Comparison of ENCODE assay signal across 12 cellular contexts in genomic region chr17:15398736-15399331, GRCh38. TPM values are rescaled to one million over a fixed set of nuclear protein-coding genes. Genes with fewer than 3 reads are reported as not detected.
DNase-seq lines count a peak whose midpoint lies in the region; ATAC-seq and TF ChIP-seq lines count a peak whose summit lies in the region.
"Had no signal": no experiment of that assay in that cellular context is flagged by ENCODE, and none has a peak within 500 bp of the region (broad histone marks: within the 10 kb centered on the region; RNA-seq: fewer than 3 reads in every experiment).

No MANE protein-coding gene starts in this region.

- intact Hi-C loops in body of pancreas (cut with DNase I), result no loop called here

- no peaks in the 10 kb centered on the region for H3K36me3 ChIP-seq in body of pancreas (replicated peaks in 1 of 2; ENCODE audit: insufficient read depth in 1 of 2, low read depth in 2 of 2)
- no peaks in the 10 kb centered on the region for H3K36me3 ChIP-seq in right atrium auricular region

- H3K27me3 ChIP-seq in body of pancreas, result no peaks in the 10 kb centered on the region
- H3K27me3 ChIP-seq in right atrium auricular region, result no peaks in the 10 kb centered on the region

- no peak for TF ChIP-seq POLR2A in body of pancreas (IDR thresholded peaks at IDR 0.05)

- 55 to 60% methylated on average over 4 to 5 of the region's 5 CpGs for WGBS in body of pancreas, 2 donors

- no peak overlapping the region for H3K4me3 ChIP-seq in body of pancreas
- no peak overlapping the region for H3K4me3 ChIP-seq in right atrium auricular region
- H3K4me3 ChIP-seq in skin epidermis, result no peak overlapping the region

- peak; percentile 77 for DNase-seq in HT1080 (ENCODE audit: low read depth)
- DNase-seq in body of pancreas, result peak in 1 of 4 donors; percentile 20
- DNase-seq in right atrium auricular region (ENCODE audit: low spot score), result no peak
- DNase-seq in central memory CD4-positive, alpha-beta T cell, result no peak
- DNase-seq: activated T-cell treated with anti-CD3 and anti-CD28 coated beads, Interleukin-2, amount 50 U/mL, for 4 hours; effector memory CD8-positive, alpha-beta T cell; NCI-H2081; T-helper 1 cell had no signal

- H3K9me3 ChIP-seq in body of pancreas (no peaks in the 10 kb centered on the region), right atrium auricular region (no peaks in the 10 kb centered on the region)

- peak overlapping the region in 1 of 4 donors; percentile 6 for H3K27ac ChIP-seq in body of pancreas
- peak overlapping the region; percentile 47 to 72 for H3K27ac ChIP-seq in right atrium auricular region
- peak overlapping the region in 13 of 21 experiments; percentile 10 to 63 (median 39) for H3K27ac ChIP-seq in skin epidermis

- ATAC-seq in body of pancreas (peak; percentile 21), HG02981 (IDR thresholded peaks at IDR 0.05; ENCODE audit: unreplicated experiment) (no peak), HG02973 (IDR thresholded peaks at IDR 0.05; ENCODE audit: unreplicated experiment) (no peak), HG02852 (IDR thresholded peaks at IDR 0.05; ENCODE audit: unreplicated experiment) (no peak)
- ATAC-seq: activated T-cell treated with anti-CD3 and anti-CD28 coated beads, Interleukin-2, amount 50 U/mL, for 4 hours; effector memory CD8-positive, alpha-beta T cell had no signal

- H3K4me1 ChIP-seq in body of pancreas, result peaks cover 8% of the 10 kb centered on the region
- peaks cover 0 to 28% of the 10 kb centered on the region in 2 donors for H3K4me1 ChIP-seq in right atrium auricular region

- TF ChIP-seq CTCF in body of pancreas (IDR thresholded peaks at IDR 0.05), result no peak
- TF ChIP-seq CTCF in right atrium auricular region (IDR thresholded peaks at IDR 0.05), result no peak

RNA-seq across cellular contexts. Expression of gene TEKT3, which starts 57.4 kb away (rescaled TPM):
- not detected in 2 replicates for total RNA-seq in HT1080 (2014; rRNA removed; shearing (Covaris generic))
- polyA plus RNA-seq in HT1080 (2015; cell fraction: cytosol; rRNA removed), result 0.35 TPM in 1 of 2 replicates, not detected in the other
- polyA plus RNA-seq in HT1080 (2015; cell fraction: nucleus; rRNA removed), result not detected in 2 replicates
- total RNA-seq in body of pancreas (not detected), right atrium auricular region (not detected)
